Comparison of ENCODE assay signal across 8 cellular contexts in genomic region chr4:77465271-77465670, GRCh38.
DNase-seq lines count a peak whose midpoint lies in the region; ATAC-seq and TF ChIP-seq lines count a peak whose summit lies in the region.

No MANE protein-coding gene starts in this region.

- H3K9me3 ChIP-seq in hepatocyte (ENCODE audit: low read depth), result no peaks in the 10 kb centered on the region

- peaks cover 3% of the 10 kb centered on the region for H3K4me1 Mint-ChIP-seq in activated T-cell treated with anti-CD3 and anti-CD28 coated beads, Interleukin-2, amount 50 U/mL, for 24 hours (ENCODE audit: low read depth)
- no peaks in the 10 kb centered on the region for H3K4me1 Mint-ChIP-seq in stimulated activated naive CD8-positive, alpha-beta T cell treated with anti-CD3 and anti-CD28 coated beads, Interleukin-15, amount 100 ng/mL, for 72 hours
- H3K4me1 Mint-ChIP-seq in nephron progenitor cell, result no peaks in the 10 kb centered on the region

- no peaks in the 10 kb centered on the region for H4K20me1 ChIP-seq in hepatocyte (ENCODE audit: insufficient read depth, poor library complexity, severe bottlenecking)

- peak; percentile 80 for ATAC-seq in stimulated activated naive CD8-positive, alpha-beta T cell treated with anti-CD3 and anti-CD28 coated beads, Interleukin-15, amount 100 ng/mL, for 72 hours
- no peak for ATAC-seq in HG03159 (IDR thresholded peaks at IDR 0.05; ENCODE audit: unreplicated experiment)
- no peak for ATAC-seq in HG02571 (IDR thresholded peaks at IDR 0.05; ENCODE audit: unreplicated experiment)

- DNase-seq in activated T-cell treated with anti-CD3 and anti-CD28 coated beads, Interleukin-2, amount 50 U/mL, for 24 hours, result peak; percentile 46
- no peak for DNase-seq in activated T-cell treated with anti-CD3 and anti-CD28 coated beads for 4 hours
- DNase-seq in OCI-M1 (lab: John Stamatoyannopoulos, UW), result peak; percentile 4
- DNase-seq in hepatocyte (ENCODE audit: low spot score), result peak; percentile 28
- DNase-seq in stimulated activated naive CD8-positive, alpha-beta T cell treated with anti-CD3 and anti-CD28 coated beads, Interleukin-15, amount 100 ng/mL, for 72 hours, result peak in 1 of 2 donors; percentile 38
- DNase-seq in nephron progenitor cell, result no peak

- H3K4me3 Mint-ChIP-seq in activated T-cell treated with anti-CD3 and anti-CD28 coated beads, Interleukin-2, amount 50 U/mL, for 24 hours, result no peak overlapping the region
- H3K4me3 Mint-ChIP-seq in stimulated activated naive CD8-positive, alpha-beta T cell treated with anti-CD3 and anti-CD28 coated beads, Interleukin-15, amount 100 ng/mL, for 72 hours, result no peak overlapping the region
- H3K4me3 Mint-ChIP-seq in nephron progenitor cell, result no peak overlapping the region

- WGBS in hepatocyte (ENCODE audit: low lambda C conversion rate, missing lambda C conversion rate), result 90% methylated on average over 2 of the region's 2 CpGs

- no peaks in the 10 kb centered on the region for H3K36me3 Mint-ChIP-seq in activated T-cell treated with anti-CD3 and anti-CD28 coated beads, Interleukin-2, amount 50 U/mL, for 24 hours (ENCODE audit: low read depth)
- no peaks in the 10 kb centered on the region for H3K36me3 Mint-ChIP-seq in nephron progenitor cell (ENCODE audit: low read depth)

- peak; percentile 25 for TF ChIP-seq CTCF in hepatocyte (IDR thresholded peaks at IDR 0.05; ENCODE audit: poor library complexity)
- no peak for TF ChIP-seq CTCF in nephron progenitor cell (IDR thresholded peaks at IDR 0.05)

- no peak overlapping the region for H3K4me2 ChIP-seq in hepatocyte

- peaks cover 18% of the 10 kb centered on the region for H3K27me3 Mint-ChIP-seq in activated T-cell treated with anti-CD3 and anti-CD28 coated beads, Interleukin-2, amount 50 U/mL, for 24 hours
- H3K27me3 Mint-ChIP-seq in stimulated activated naive CD8-positive, alpha-beta T cell treated with anti-CD3 and anti-CD28 coated beads, Interleukin-15, amount 100 ng/mL, for 72 hours, result peaks cover 33% of the 10 kb centered on the region
- peaks cover 6% of the 10 kb centered on the region for H3K27me3 Mint-ChIP-seq in nephron progenitor cell (ENCODE audit: low read depth, poor library complexity)

- H3K79me2 ChIP-seq in hepatocyte, result no peaks in the 10 kb centered on the region

- no peaks in the 10 kb centered on the region for H3K9me3 Mint-ChIP-seq in activated T-cell treated with anti-CD3 and anti-CD28 coated beads, Interleukin-2, amount 50 U/mL, for 24 hours
- H3K9me3 Mint-ChIP-seq in stimulated activated naive CD8-positive, alpha-beta T cell treated with anti-CD3 and anti-CD28 coated beads, Interleukin-15, amount 100 ng/mL, for 72 hours, result peaks cover 0 to 12% of the 10 kb centered on the region in 2 donors
- peaks cover 53% of the 10 kb centered on the region for H3K9me3 Mint-ChIP-seq in nephron progenitor cell

- no peaks in the 10 kb centered on the region for H3K9me2 ChIP-seq in hepatocyte (replicated peaks; ENCODE audit: insufficient read depth)

- H3K4me3 ChIP-seq in hepatocyte, result no peak overlapping the region

- H3K27ac ChIP-seq in hepatocyte, result no peak overlapping the region

- H3K4me1 ChIP-seq in hepatocyte (ENCODE audit: insufficient read depth), result no peaks in the 10 kb centered on the region

- H3K27me3 ChIP-seq in hepatocyte, result no peaks in the 10 kb centered on the region

- H3K27ac Mint-ChIP-seq in activated T-cell treated with anti-CD3 and anti-CD28 coated beads, Interleukin-2, amount 50 U/mL, for 24 hours, result no peak overlapping the region
- peak overlapping the region in 1 of 2 donors; percentile 27 for H3K27ac Mint-ChIP-seq in stimulated activated naive CD8-positive, alpha-beta T cell treated with anti-CD3 and anti-CD28 coated beads, Interleukin-15, amount 100 ng/mL, for 72 hours
- H3K27ac Mint-ChIP-seq in nephron progenitor cell, result no peak overlapping the region

- H2AFZ ChIP-seq in hepatocyte, result no peak overlapping the region

- H3K36me3 ChIP-seq in hepatocyte (replicated peaks; ENCODE audit: insufficient read depth, low read depth), result no peaks in the 10 kb centered on the region

Comparison
In these comparisons a context has a peak if more than half of its experiments do, and no peak if none do; other contexts are left out.
1. DNase-seq: peak in activated T-cell treated with anti-CD3 and anti-CD28 coated beads, Interleukin-2, amount 50 U/mL, for 24 hours (single experiment), OCI-M1 (single experiment) and hepatocyte (single experiment); none in activated T-cell treated with anti-CD3 and anti-CD28 coated beads for 4 hours (single experiment) and nephron progenitor cell (single experiment).